ENCODE assay signal across 27 cellular contexts in genomic region chr20:51379601-51380341, GRCh38.
A peak's percentile ranks its signal among the peaks of the same experiment; 100 is the strongest.
DNase-seq lines count a peak whose midpoint lies in the region; ATAC-seq, FAIRE-seq and TF ChIP-seq lines count a peak whose summit lies in the region.
"Had no signal": no experiment of that assay in that cellular context is flagged by ENCODE, and none has a peak within 500 bp of the region (broad histone marks: within the 10 kb centered on the region; RNA-seq: fewer than 3 reads in every experiment).

No MANE protein-coding gene starts in this region.

- H3K4me2 ChIP-seq in BLaER1 = peak overlapping the region; percentile 66

- no peaks in the 10 kb centered on the region for H4K20me1 ChIP-seq in BLaER1

- no peaks in the 10 kb centered on the region for H3K27me3 ChIP-seq in BLaER1
- H3K27me3 ChIP-seq: body of pancreas, colonic mucosa, neutrophil, Peyer's patch, upper lobe of left lung had no signal

- TF ChIP-seq CTCF in HEK293 (tag by site-specific recombination; IDR thresholded peaks at IDR 0.05) (no peak), activated B cell treated with CpG ODN at 0.5 μM for 24 hours (IDR thresholded peaks at IDR 0.05) (no peak)

- CTCF ChIA-PET in HEK293 (lab: Yijun Ruan, JAX) (interaction anchor here (0.7 to 2.0 kb wide), 4 partner anchors 215 to 585 kb away, joined by 3 to 7 read pairs (median 3); partner anchors contain the start of gene BCAS4), activated B cell treated with CpG ODN at 0.5 μM for 24 hours (lab: Charles Lee) (interaction anchor here (0.8 to 2.1 kb wide), 4 partner anchors 13 to 244 kb away, joined by 3 to 6 read pairs (median 4); no protein-coding TSS in a partner anchor), T-cell (lab: Charles Lee) (interaction anchor here in 1 of 2 donors (0.7 kb wide), 1 partner anchor 147 kb away, joined by 3 read pairs; no protein-coding TSS in a partner anchor)

- H3K36me3 Mint-ChIP-seq in activated B cell treated with CpG ODN at 0.5 μM for 24 hours (ENCODE audit: low read depth) (peaks cover 6% of the 10 kb centered on the region), naive B cell (peaks cover 6 to 26% of the 10 kb centered on the region in 2 donors), T-cell (peaks cover 26% of the 10 kb centered on the region)

- H3K9me3 Mint-ChIP-seq in activated B cell treated with CpG ODN at 0.5 μM for 24 hours (peaks cover 3% of the 10 kb centered on the region), naive B cell (peaks cover 0 to 11% (median 5%) of the 10 kb centered on the region in 7 donors), T-cell (no peaks in the 10 kb centered on the region)
- H3K9me3 Mint-ChIP-seq: activated T-cell treated with anti-CD3 and anti-CD28 coated beads, Interleukin-2, amount 50 U/mL, for 72 hours; stimulated activated naive CD8-positive, alpha-beta T cell treated with anti-CD3 and anti-CD28 coated beads, Interleukin-15, Interleukin-2, amounts not matched to agents 100 ng/mL and 50 ng/mL, for 24 hours had no signal

- ATAC-seq in activated B cell treated with CpG ODN at 0.5 μM for 24 hours (ENCODE audit: low read depth) (no peak), naive B cell (ENCODE audit: low read depth in 2 of 2) (no peak), GM21381 (IDR thresholded peaks at IDR 0.05; ENCODE audit: unreplicated experiment) (no peak), T-cell (replicated peaks in 1 of 4) (no peak)
- ATAC-seq: activated T-cell treated with anti-CD3 and anti-CD28 coated beads, Interleukin-2, amount 50 U/mL, for 72 hours; body of pancreas; HCT116; SK-N-SH treated with all-trans-retinoic acid at 6 μM for 48 hours had no signal

- intact Hi-C loops in activated B cell treated with CpG ODN at 0.5 μM for 24 hours (cut with micrococcal nuclease) = loop anchor here (1.0 kb wide), 1 partner anchor 21 kb away; no protein-coding TSS in a partner anchor

- FAIRE-seq in GM19239 (lab: Jason Lieb, UNC) = no peak
- FAIRE-seq: endothelial cell of umbilical vein, frontal cortex had no signal

- H3K27me3 Mint-ChIP-seq in activated B cell treated with CpG ODN at 0.5 μM for 24 hours (no peaks in the 10 kb centered on the region), naive B cell (no peaks in the 10 kb centered on the region), T-cell (no peaks in the 10 kb centered on the region)
- H3K27me3 Mint-ChIP-seq: activated naive CD8-positive, alpha-beta T cell; stimulated activated naive CD8-positive, alpha-beta T cell treated with anti-CD3 and anti-CD28 coated beads, Interleukin-15, Interleukin-2, amounts not matched to agents 100 ng/mL and 50 ng/mL, for 24 hours had no signal

- H3K4me1 ChIP-seq in BLaER1 (peaks cover 51% of the 10 kb centered on the region), HEK293 (ENCODE audit: control insufficient read depth, insufficient read depth, low read length) (no peaks in the 10 kb centered on the region)
- H3K4me1 ChIP-seq: colonic mucosa, Peyer's patch had no signal

- H3K27ac ChIP-seq in BLaER1 (peak overlapping the region; percentile 26; the same call in 1 of the 2 replicates), HEK293 (ENCODE audit: extremely low read depth, low read depth, low read length) (no peak overlapping the region)
- H3K27ac ChIP-seq: body of pancreas, colonic mucosa, neutrophil, Peyer's patch, upper lobe of left lung had no signal

- H3K9me3 ChIP-seq in BLaER1 = no peaks in the 10 kb centered on the region
- H3K9me3 ChIP-seq in HEK293 (ENCODE audit: control insufficient read depth, insufficient read depth, low read depth, low read length) = no peaks in the 10 kb centered on the region
- H3K9me3 ChIP-seq: body of pancreas, colonic mucosa, neutrophil, Peyer's patch, upper lobe of left lung had no signal

- no peak overlapping the region for H3K9ac ChIP-seq in BLaER1

- H3K4me3 Mint-ChIP-seq in activated B cell treated with CpG ODN at 0.5 μM for 24 hours (no peak overlapping the region), naive B cell (peak overlapping the region in 5 of 8 donors; percentile 17 to 84 (median 35)), T-cell (no peak overlapping the region)
- H3K4me3 Mint-ChIP-seq: activated naive CD8-positive, alpha-beta T cell; activated T-cell treated with anti-CD3 and anti-CD28 coated beads, Interleukin-2, amount 50 U/mL, for 72 hours; stimulated activated naive CD8-positive, alpha-beta T cell treated with anti-CD3 and anti-CD28 coated beads, Interleukin-15, Interleukin-2, amounts not matched to agents 100 ng/mL and 50 ng/mL, for 24 hours had no signal

- H3K36me3 ChIP-seq in BLaER1 (no peaks in the 10 kb centered on the region), HEK293 (ENCODE audit: control insufficient read depth in 2 of 2, insufficient read depth in 1 of 2, low read length in 2 of 2) (no peaks in the 10 kb centered on the region)
- H3K36me3 ChIP-seq: colonic mucosa, neutrophil, Peyer's patch, upper lobe of left lung had no signal

- no peak for DNase-seq in activated B cell treated with CpG ODN at 0.5 μM for 24 hours
- no peak for DNase-seq in naive B cell
- DNase-seq in NCI-H146 (lab: John Stamatoyannopoulos, UW) = no peak
- no peak for DNase-seq in GM19239 (ENCODE audit: insufficient read length, low spot score)
- no peak for DNase-seq in T-cell
- DNase-seq: activated CD4-positive, alpha-beta T cell treated with anti-CD3 and anti-CD28 coated beads, Interleukin-2, amount 50 U/mL, for 48 hours; activated T-cell treated with anti-CD3 and anti-CD28 coated beads, Interleukin-2, amount 50 U/mL, for 72 hours; body of pancreas; Calu3; colonic mucosa; NCI-H1092 treated with DMSO at 0.1 percent for 48 hours; NCI-H2081 treated with DMSO at 0.1 percent for 48 hours; NCI-H82; retina; stimulated activated CD4-positive, alpha-beta T cell treated with anti-CD3 and anti-CD28 coated beads, Interleukin-15, amount 100 ng/mL, for 24 hours; upper lobe of left lung had no signal

- peak overlapping the region; percentile 80 for H3K27ac Mint-ChIP-seq in activated B cell treated with CpG ODN at 0.5 μM for 24 hours
- H3K27ac Mint-ChIP-seq in naive B cell = peak overlapping the region; percentile 27 to 88 (median 76)
- peak overlapping the region in 1 of 2 donors; percentile 30 for H3K27ac Mint-ChIP-seq in T-cell
- H3K27ac Mint-ChIP-seq: activated T-cell treated with anti-CD3 and anti-CD28 coated beads, Interleukin-2, amount 50 U/mL, for 72 hours had no signal

- H3K4me1 Mint-ChIP-seq in activated B cell treated with CpG ODN at 0.5 μM for 24 hours = peaks cover 31% of the 10 kb centered on the region
- H3K4me1 Mint-ChIP-seq in naive B cell = peaks cover 19 to 32% (median 30%) of the 10 kb centered on the region in 3 donors
- peaks cover 0 to 14% (median 0%) of the 10 kb centered on the region in 3 donors for H3K4me1 Mint-ChIP-seq in T-cell

- no peak overlapping the region for H3K4me3 ChIP-seq in BLaER1
- no peak overlapping the region for H3K4me3 ChIP-seq in HEK293 (ENCODE audit: low read depth, low read length)
- H3K4me3 ChIP-seq: body of pancreas, colonic mucosa, Peyer's patch, upper lobe of left lung had no signal

- POLR2A ChIA-PET in HEK293 (lab: Yijun Ruan, JAX) (no interaction called here), activated B cell treated with CpG ODN at 0.5 μM for 24 hours (lab: Charles Lee) (interaction anchor here (0.5 to 1.2 kb wide), 5 partner anchors 25 to 181 kb away, joined by 4 to 6 read pairs (median 4); no protein-coding TSS in a partner anchor), T-cell (lab: Charles Lee) (interaction anchor here (0.6 to 0.7 kb wide), 2 partner anchors 35 to 215 kb away, joined by 3 to 4 read pairs; no protein-coding TSS in a partner anchor)

TF ChIP-seq in HEK293, 187 proteins besides CTCF, POLR2A, EP300 and RAD21 (continues in another document):
- no peak for TF ChIP-seq ZNF394 (tag by site-specific recombination; IDR thresholded peaks at IDR 0.05; ENCODE audit: borderline replicate concordance)
- peak; percentile 92 for TF ChIP-seq PRDM10 (tag by site-specific recombination; IDR thresholded peaks at IDR 0.05)
- TF ChIP-seq ZNF560 (tag by site-specific recombination; IDR thresholded peaks at IDR 0.05; ENCODE audit: borderline replicate concordance) = no peak
- TF ChIP-seq ZNF433 (tag by site-specific recombination; IDR thresholded peaks at IDR 0.05; ENCODE audit: low read depth) = no peak
- TF ChIP-seq ATF2 (tag by site-specific recombination; IDR thresholded peaks at IDR 0.05; ENCODE audit: low read depth) = no peak
- TF ChIP-seq ZNF777 (tag by site-specific recombination; IDR thresholded peaks at IDR 0.05; ENCODE audit: borderline replicate concordance) = no peak

Comparison
In these comparisons a context has a peak if more than half of its experiments do, and no peak if none do; other contexts are left out.
1. H3K4me3 Mint-ChIP-seq: peak in naive B cell (5 of 8); none in activated B cell treated with CpG ODN at 0.5 μM for 24 hours (single experiment) and T-cell (0 of 3).